Comparison of ENCODE assay signal across 1 cellular context in genomic region chr2:110768591-110768990, GRCh38.
TF ChIP-seq lines count a peak whose summit lies in the region.

No MANE protein-coding gene starts in this region.

TF ChIP-seq in HepG2, 621 proteins besides CTCF, POLR2A, EP300 and RAD21 (continued from another document and continues in another):
- no peak for TF ChIP-seq ZNF280B (CRISPR knock-in tag; IDR thresholded peaks at IDR 0.05; ENCODE audit: borderline replicate concordance)
- peak; percentile 17; the same call in 1 of the 2 replicates for TF ChIP-seq SIX4 (CRISPR knock-in tag; IDR thresholded peaks at IDR 0.05)
- TF ChIP-seq HES4 (CRISPR knock-in tag; IDR thresholded peaks at IDR 0.05; ENCODE audit: borderline replicate concordance), result no peak
- no peak for TF ChIP-seq KAT2B (IDR thresholded peaks at IDR 0.05; ENCODE audit: borderline replicate concordance, low read depth, low read length)
- no peak for TF ChIP-seq SYNCRIP (IDR thresholded peaks at IDR 0.05; ENCODE audit: insufficient read depth, low read depth, low read length)
- no peak for TF ChIP-seq THYN1 (CRISPR knock-in tag; IDR thresholded peaks at IDR 0.05; ENCODE audit: borderline replicate concordance, low read depth)
- TF ChIP-seq NFE2L1 (CRISPR knock-in tag; IDR thresholded peaks at IDR 0.05; ENCODE audit: borderline replicate concordance), result no peak
- no peak for TF ChIP-seq ZKSCAN5 (CRISPR knock-in tag; IDR thresholded peaks at IDR 0.05)
- TF ChIP-seq STAG1 (CRISPR knock-in tag; IDR thresholded peaks at IDR 0.05), result no peak
- no peak for TF ChIP-seq LRRFIP1 (CRISPR knock-in tag; conservative IDR thresholded peaks at IDR 0.05)
- TF ChIP-seq XBP1 (CRISPR knock-in tag; IDR thresholded peaks at IDR 0.05), result no peak
- peak; percentile 60; the same call in 1 of the 2 replicates for TF ChIP-seq PBX2 (CRISPR knock-in tag; IDR thresholded peaks at IDR 0.05)
- no peak for TF ChIP-seq ZNF883 (CRISPR knock-in tag; IDR thresholded peaks at IDR 0.05; ENCODE audit: not compliant biosample characterization)
- TF ChIP-seq SAP130 (CRISPR knock-in tag; IDR thresholded peaks at IDR 0.05; ENCODE audit: low read depth), result peak; percentile 44; the same call in 1 of the 2 replicates
- no peak for TF ChIP-seq ZNF607 (CRISPR knock-in tag; IDR thresholded peaks at IDR 0.05; ENCODE audit: borderline replicate concordance)
- TF ChIP-seq RXRB (CRISPR knock-in tag; IDR thresholded peaks at IDR 0.05; ENCODE audit: borderline replicate concordance), result peak; percentile 75
- TF ChIP-seq ZNF567 (CRISPR knock-in tag; IDR thresholded peaks at IDR 0.05; ENCODE audit: borderline replicate concordance), result no peak
- TF ChIP-seq KDM4B (CRISPR knock-in tag; IDR thresholded peaks at IDR 0.05), result no peak
- no peak for TF ChIP-seq ZNF550 (CRISPR knock-in tag; IDR thresholded peaks at IDR 0.05; ENCODE audit: borderline replicate concordance)
- no peak for TF ChIP-seq ATF5 (CRISPR knock-in tag; IDR thresholded peaks at IDR 0.05; ENCODE audit: low read depth)
- TF ChIP-seq GTF2F1 (IDR thresholded peaks at IDR 0.05; ENCODE audit: low read length), result no peak
- TF ChIP-seq THRA (CRISPR knock-in tag; IDR thresholded peaks at IDR 0.05; ENCODE audit: borderline replicate concordance), result peak; percentile 52; the same call in 1 of the 2 replicates
- TF ChIP-seq NCOA5 (CRISPR knock-in tag; IDR thresholded peaks at IDR 0.05), result no peak
- no peak for TF ChIP-seq SIN3A (IDR thresholded peaks at IDR 0.05; ENCODE audit: borderline replicate concordance, low read depth, low read length)
- no peak for TF ChIP-seq ELF4 (CRISPR knock-in tag; IDR thresholded peaks at IDR 0.05; ENCODE audit: borderline replicate concordance)
- TF ChIP-seq ZXDC (CRISPR knock-in tag; IDR thresholded peaks at IDR 0.05), result no peak
- TF ChIP-seq ZGPAT (CRISPR knock-in tag; IDR thresholded peaks at IDR 0.05), result peak; percentile 53; the same call in 1 of the 2 replicates
- peak; percentile 96 for TF ChIP-seq TCF7 (IDR thresholded peaks at IDR 0.05; ENCODE audit: low read depth)
- TF ChIP-seq NR2F1 (CRISPR knock-in tag; IDR thresholded peaks at IDR 0.05), result peak; percentile 73 to 92
- no peak for TF ChIP-seq ZNF737 (CRISPR knock-in tag; IDR thresholded peaks at IDR 0.05; ENCODE audit: borderline replicate concordance)
- no peak for TF ChIP-seq ZHX1 (CRISPR knock-in tag; IDR thresholded peaks at IDR 0.05; ENCODE audit: low read depth)
- no peak for TF ChIP-seq TIGD3 (CRISPR knock-in tag; IDR thresholded peaks at IDR 0.05; ENCODE audit: borderline replicate concordance)
- TF ChIP-seq RELA (CRISPR knock-in tag; IDR thresholded peaks at IDR 0.05), result no peak
- TF ChIP-seq TARDBP (CRISPR knock-in tag; IDR thresholded peaks at IDR 0.05), result peak; percentile 40; the same call in 1 of the 2 replicates
- TF ChIP-seq GRHL1 (CRISPR knock-in tag; conservative IDR thresholded peaks at IDR 0.05), result no peak
- no peak for TF ChIP-seq ZNF232 (CRISPR knock-in tag; IDR thresholded peaks at IDR 0.05; ENCODE audit: borderline replicate concordance)
- no peak for TF ChIP-seq AHR (CRISPR knock-in tag; IDR thresholded peaks at IDR 0.05)
- no peak for TF ChIP-seq MXD1 (CRISPR knock-in tag; IDR thresholded peaks at IDR 0.05)
- TF ChIP-seq HINFP (CRISPR knock-in tag; IDR thresholded peaks at IDR 0.05; ENCODE audit: low read depth), result no peak
- no peak for TF ChIP-seq JUN (CRISPR knock-in tag; IDR thresholded peaks at IDR 0.05)
- no peak for TF ChIP-seq NKX3-1 (CRISPR knock-in tag; IDR thresholded peaks at IDR 0.05)
- no peak for TF ChIP-seq CENPX (CRISPR knock-in tag; IDR thresholded peaks at IDR 0.05)
